Comparison of ENCODE assay signal across 13 cellular contexts in genomic region chr7:48049850-48050249, GRCh38. TPM values are rescaled to one million over a fixed set of nuclear protein-coding genes. Genes with fewer than 3 reads are reported as not detected.
"Had no signal": no experiment of that assay in that cellular context is flagged by ENCODE, and none has a peak within 500 bp of the region (broad histone marks: within the 10 kb centered on the region; RNA-seq: fewer than 3 reads in every experiment).

No MANE protein-coding gene starts in this region.

- H3K4me1 ChIP-seq: tibial artery had no signal

- H3K36me3 ChIP-seq: tibial artery had no signal

- ATAC-seq: activated CD4-positive, CD25-positive, alpha-beta regulatory T cell treated with anti-CD3 and anti-CD28 coated beads, Interleukin-2, amount 50 U/mL, for 24 hours; activated naive CD4-positive, alpha-beta T cell treated with anti-CD3 and anti-CD28 coated beads, Interleukin-2, amount 50 U/mL, for 72 hours; T-helper 17 cell had no signal

- H3K27ac ChIP-seq: tibial artery had no signal

- H3K9me3 ChIP-seq: tibial artery had no signal

- H3K27me3 ChIP-seq: tibial artery had no signal

- DNase-seq: activated effector memory CD4-positive, alpha-beta T cell treated with Interleukin-2 at 50 U/mL for 16 hours; amniotic stem cell; erythroblast; glutamatergic neuron; nephron progenitor cell; stimulated activated CD4-positive, alpha-beta T cell treated with anti-CD3 and anti-CD28 coated beads, Interleukin-4, amount 100 ng/mL, for 4 hours; T-helper 17 cell; tibial artery had no signal

- H3K4me3 ChIP-seq: tibial artery had no signal

RNA-seq across cellular contexts. Expression of gene C7orf57, which starts 14.5 kb away (rescaled TPM):
- total RNA-seq: lung microvascular endothelial cell, mucosa of gallbladder, osteocyte had no signal

RNA-seq across cellular contexts. Expression of gene SUN3, which starts 20.9 kb away (rescaled TPM):
- total RNA-seq: activated naive CD4-positive, alpha-beta T cell treated with anti-CD3 and anti-CD28 coated beads, Interleukin-2, amount 50 U/mL, for 72 hours; lung microvascular endothelial cell; mucosa of gallbladder; osteocyte; T-helper 17 cell had no signal
